ENCODE assay signal across 7 cellular contexts in genomic region chr5:38802125-38802524, GRCh38. TPM values are rescaled to one million over a fixed set of nuclear protein-coding genes. Genes with fewer than 3 reads are reported as not detected.
"Had no signal": no experiment of that assay in that cellular context is flagged by ENCODE, and none has a peak within 500 bp of the region (broad histone marks: within the 10 kb centered on the region; RNA-seq: fewer than 3 reads in every experiment).

No MANE protein-coding gene starts in this region.

- H2AFZ ChIP-seq: GM23248 had no signal

- H3K27me3 Mint-ChIP-seq: IgD-negative memory B cell had no signal

- H3K9ac ChIP-seq: GM23248 had no signal

- H3K4me1 Mint-ChIP-seq: IgD-negative memory B cell had no signal

- H3K27ac Mint-ChIP-seq: HFFc6, IgD-negative memory B cell had no signal

- H3K4me3 ChIP-seq: GM23248, HAP-1 had no signal

- H3K9me3 Mint-ChIP-seq: HFFc6 had no signal

- H3K4me1 ChIP-seq: HAP-1 had no signal

- DNase-seq: GM23248, GOT3, H7, HFFc6 had no signal

- H3K36me3 ChIP-seq: HAP-1 had no signal

- H3K9me3 ChIP-seq: HAP-1 had no signal

- H3K4me3 Mint-ChIP-seq: HFFc6, IgD-negative memory B cell had no signal

- H3K27ac ChIP-seq: GM23248, HL-60 had no signal

- H3K36me3 Mint-ChIP-seq: IgD-negative memory B cell had no signal

RNA-seq across cellular contexts. Expression of gene OSMR, which starts 43.7 kb away (rescaled TPM):
- polyA plus RNA-seq: IgD-negative memory B cell had no signal
